ENCODE assay signal across 11 cellular contexts in genomic region chr22:29605236-29605850, GRCh38. TPM values are rescaled to one million over a fixed set of nuclear protein-coding genes. Genes with fewer than 3 reads are reported as not detected.
DNase-seq lines count a peak whose midpoint lies in the region; ATAC-seq and TF ChIP-seq lines count a peak whose summit lies in the region.
"Had no signal": no experiment of that assay in that cellular context is flagged by ENCODE, and none has a peak within 500 bp of the region (broad histone marks: within the 10 kb centered on the region; RNA-seq: fewer than 3 reads in every experiment).

No MANE protein-coding gene starts in this region.

- CTCF ChIA-PET in AG04449 (lab: Yijun Ruan, JAX): interaction anchor here (1.0 to 4.9 kb wide), 6 partner anchors 10 to 21 kb away, joined by 3 to 50 read pairs (median 10); no protein-coding TSS in a partner anchor
- CTCF ChIA-PET in activated CD8-positive, alpha-beta T cell treated with anti-CD3 and anti-CD28 coated beads, Interleukin-2, amount 10 ng/mL, durations not matched to agents 7 days and 5 days (lab: Charles Lee): interaction anchor here (0.8 to 5.0 kb wide), 7 partner anchors 12 to 658 kb away, joined by 4 to 49 read pairs (median 5); no protein-coding TSS in a partner anchor

- H3K36me3 ChIP-seq in HAP-1 (replicated peaks) (peaks cover 6% of the 10 kb centered on the region; the same call in 1 of the 2 replicates), lower lobe of right lung (no peaks in the 10 kb centered on the region), vagina (no peaks in the 10 kb centered on the region)

- no peaks in the 10 kb centered on the region for H3K27me3 Mint-ChIP-seq in activated CD8-positive, alpha-beta T cell treated with anti-CD3 and anti-CD28 coated beads, Interleukin-2, amount 10 ng/mL, durations not matched to agents 7 days and 5 days (ENCODE audit: low read depth)
- peaks cover 3% of the 10 kb centered on the region for H3K27me3 Mint-ChIP-seq in glutamatergic neuron (ENCODE audit: unreplicated experiment)

- no peak for TF ChIP-seq POLR2A in vagina (IDR thresholded peaks at IDR 0.05)

- in situ Hi-C loops in HAP-1 (cut with MboI; ENCODE audit: low sequenced_read_pairs): no loop called here

- TF ChIP-seq CTCF in AG04449 (IDR thresholded peaks at IDR 0.05; ENCODE audit: insufficient read depth, low read length, missing control alignments) (no peak), lower lobe of right lung (IDR thresholded peaks at IDR 0.05) (no peak), glutamatergic neuron (IDR thresholded peaks at IDR 0.05; ENCODE audit: partially characterized antibody, unreplicated experiment) (no peak), vagina (IDR thresholded peaks at IDR 0.05) (no peak)

- H3K27me3 ChIP-seq in HAP-1 (ENCODE audit: low read depth) (no peaks in the 10 kb centered on the region), lower lobe of right lung (ENCODE audit: low read depth) (no peaks in the 10 kb centered on the region), vagina (no peaks in the 10 kb centered on the region)
- H3K27me3 ChIP-seq: testis had no signal

- H3K27ac ChIP-seq in lower lobe of right lung (no peak overlapping the region), vagina (no peak overlapping the region)
- H3K27ac ChIP-seq: testis had no signal

- H3K4me3 ChIP-seq in AG04449 (ENCODE audit: low read depth, low read length): peak overlapping the region; percentile 76
- peak overlapping the region; percentile 69 for H3K4me3 ChIP-seq in HAP-1
- peak overlapping the region; percentile 96 for H3K4me3 ChIP-seq in lower lobe of right lung
- peak overlapping the region in 1 of 2 donors; percentile 75 for H3K4me3 ChIP-seq in vagina
- H3K4me3 ChIP-seq: mucosa of descending colon, testis had no signal

- POLR2A ChIA-PET in AG04449 (lab: Yijun Ruan, JAX): interaction anchor here (1.7 kb wide), 1 partner anchor 20 kb away, joined by 5 read pairs; no protein-coding TSS in a partner anchor
- POLR2A ChIA-PET in activated CD8-positive, alpha-beta T cell treated with anti-CD3 and anti-CD28 coated beads, Interleukin-2, amount 10 ng/mL, durations not matched to agents 7 days and 5 days (lab: Charles Lee): interaction anchor here (0.7 to 1.2 kb wide), 2 partner anchors 25 to 52 kb away, joined by 3 to 4 read pairs; partner anchors contain the start of genes NIPSNAP1 and THOC5

- peaks cover 29% of the 10 kb centered on the region for H3K4me1 Mint-ChIP-seq in activated CD8-positive, alpha-beta T cell treated with anti-CD3 and anti-CD28 coated beads, Interleukin-2, amount 10 ng/mL, durations not matched to agents 7 days and 5 days (ENCODE audit: low read depth)
- H3K4me1 Mint-ChIP-seq in glutamatergic neuron (ENCODE audit: low read depth, unreplicated experiment): no peaks in the 10 kb centered on the region

- H3K27ac Mint-ChIP-seq in activated CD8-positive, alpha-beta T cell treated with anti-CD3 and anti-CD28 coated beads, Interleukin-2, amount 10 ng/mL, durations not matched to agents 7 days and 5 days: peak overlapping the region; percentile 92
- H3K27ac Mint-ChIP-seq in glutamatergic neuron (ENCODE audit: unreplicated experiment): no peak overlapping the region

- H3K4me3 Mint-ChIP-seq in activated CD8-positive, alpha-beta T cell treated with anti-CD3 and anti-CD28 coated beads, Interleukin-2, amount 10 ng/mL, durations not matched to agents 7 days and 5 days: peak overlapping the region; percentile 95
- H3K4me3 Mint-ChIP-seq in glutamatergic neuron (ENCODE audit: unreplicated experiment): no peak overlapping the region

- intact Hi-C loops in lower lobe of right lung (cut with DNase I): no loop called here
- intact Hi-C loops in vagina (cut with DNase I): no loop called here

- H3K36me3 Mint-ChIP-seq in activated CD8-positive, alpha-beta T cell treated with anti-CD3 and anti-CD28 coated beads, Interleukin-2, amount 10 ng/mL, durations not matched to agents 7 days and 5 days (ENCODE audit: low read depth): peaks cover 28% of the 10 kb centered on the region
- H3K36me3 Mint-ChIP-seq in glutamatergic neuron (ENCODE audit: unreplicated experiment): no peaks in the 10 kb centered on the region

- DNase-seq in AG04449 (ENCODE audit: low read depth, low spot score) (no peak), HAP-1 (ENCODE audit: low spot score in 2 of 2) (no peak), lower lobe of right lung (no peak), glutamatergic neuron (no peak), vagina (ENCODE audit: extremely low spot score in 2 of 2) (no peak)
- no peak for DNase-seq in activated CD8-positive, alpha-beta T cell treated with anti-CD3 and anti-CD28 coated beads, Interleukin-2, amount 10 ng/mL, durations not matched to agents 7 days and 5 days
- DNase-seq: DMS 273 treated with DMSO at 0.1 percent for 48 hours, testis had no signal

- no peaks in the 10 kb centered on the region for H3K9me3 Mint-ChIP-seq in activated CD8-positive, alpha-beta T cell treated with anti-CD3 and anti-CD28 coated beads, Interleukin-2, amount 10 ng/mL, durations not matched to agents 7 days and 5 days (ENCODE audit: insufficient read depth)
- no peaks in the 10 kb centered on the region for H3K9me3 Mint-ChIP-seq in glutamatergic neuron (ENCODE audit: unreplicated experiment)

- H3K4me1 ChIP-seq in HAP-1: peaks cover 25% of the 10 kb centered on the region
- peaks cover 16% of the 10 kb centered on the region for H3K4me1 ChIP-seq in lower lobe of right lung
- H3K4me1 ChIP-seq in vagina: peaks cover 20% of the 10 kb centered on the region
- H3K4me1 ChIP-seq: testis had no signal

- no peak for ATAC-seq in activated CD8-positive, alpha-beta T cell treated with anti-CD3 and anti-CD28 coated beads, Interleukin-2, amount 10 ng/mL, durations not matched to agents 7 days and 5 days
- ATAC-seq in lower lobe of right lung (no peak), GM21526 (IDR thresholded peaks at IDR 0.05; ENCODE audit: low FRiP score, unreplicated experiment) (no peak), HG03175 (IDR thresholded peaks at IDR 0.05; ENCODE audit: unreplicated experiment) (no peak)
- ATAC-seq: mucosa of descending colon had no signal

- H3K9me3 ChIP-seq in HAP-1 (0 out of 2 replicates have a peak, but pooled peaks cover under 1% of the 10 kb centered on the region), lower lobe of right lung (no peaks in the 10 kb centered on the region), vagina (no peaks in the 10 kb centered on the region)
- H3K9me3 ChIP-seq: testis had no signal

RNA-seq across cellular contexts. Expression of gene NF2, which starts 1.9 kb away (rescaled TPM):
- total RNA-seq in activated CD8-positive, alpha-beta T cell treated with anti-CD3 and anti-CD28 coated beads, Interleukin-2, amount 10 ng/mL, durations not matched to agents 7 days and 5 days: 10 to 100 TPM; 60.6 to 61.2 TPM
- total RNA-seq in lower lobe of right lung: 42.4 TPM
- total RNA-seq in glutamatergic neuron (ENCODE audit: unreplicated experiment): 35.4 TPM
- 15.7 TPM for total RNA-seq in vagina

RNA-seq across cellular contexts. Expression of gene NIPSNAP1, which starts 24.4 kb away (rescaled TPM):
- 10 to 100 TPM; 35.7 to 38.2 TPM for total RNA-seq in activated CD8-positive, alpha-beta T cell treated with anti-CD3 and anti-CD28 coated beads, Interleukin-2, amount 10 ng/mL, durations not matched to agents 7 days and 5 days
- total RNA-seq in lower lobe of right lung (22.3 TPM), glutamatergic neuron (ENCODE audit: unreplicated experiment) (194 TPM), vagina (27.5 TPM)

RNA-seq across cellular contexts. Expression of gene THOC5, which starts 51.8 kb away (rescaled TPM):
- total RNA-seq in activated CD8-positive, alpha-beta T cell treated with anti-CD3 and anti-CD28 coated beads, Interleukin-2, amount 10 ng/mL, durations not matched to agents 7 days and 5 days: 10 to 100 TPM; 53.1 to 60.7 TPM
- total RNA-seq in lower lobe of right lung (34.4 TPM), glutamatergic neuron (ENCODE audit: unreplicated experiment) (175 TPM), vagina (32.2 TPM)
